1 cellular context compared by ENCODE assay signal in genomic region chr3:194707176-194707575, GRCh38.
TF ChIP-seq lines count a peak whose summit lies in the region.

No MANE protein-coding gene starts in this region.

TF ChIP-seq in WTC11, 78 proteins besides CTCF, POLR2A, EP300 and RAD21 (continued from another document):
- TF ChIP-seq ZNF425 (CRISPR knock-in tag; conservative IDR thresholded peaks at IDR 0.05): no peak
- no peak for TF ChIP-seq SOX15 (CRISPR knock-in tag; IDR thresholded peaks at IDR 0.05)
